In the genomic region with DNA sequence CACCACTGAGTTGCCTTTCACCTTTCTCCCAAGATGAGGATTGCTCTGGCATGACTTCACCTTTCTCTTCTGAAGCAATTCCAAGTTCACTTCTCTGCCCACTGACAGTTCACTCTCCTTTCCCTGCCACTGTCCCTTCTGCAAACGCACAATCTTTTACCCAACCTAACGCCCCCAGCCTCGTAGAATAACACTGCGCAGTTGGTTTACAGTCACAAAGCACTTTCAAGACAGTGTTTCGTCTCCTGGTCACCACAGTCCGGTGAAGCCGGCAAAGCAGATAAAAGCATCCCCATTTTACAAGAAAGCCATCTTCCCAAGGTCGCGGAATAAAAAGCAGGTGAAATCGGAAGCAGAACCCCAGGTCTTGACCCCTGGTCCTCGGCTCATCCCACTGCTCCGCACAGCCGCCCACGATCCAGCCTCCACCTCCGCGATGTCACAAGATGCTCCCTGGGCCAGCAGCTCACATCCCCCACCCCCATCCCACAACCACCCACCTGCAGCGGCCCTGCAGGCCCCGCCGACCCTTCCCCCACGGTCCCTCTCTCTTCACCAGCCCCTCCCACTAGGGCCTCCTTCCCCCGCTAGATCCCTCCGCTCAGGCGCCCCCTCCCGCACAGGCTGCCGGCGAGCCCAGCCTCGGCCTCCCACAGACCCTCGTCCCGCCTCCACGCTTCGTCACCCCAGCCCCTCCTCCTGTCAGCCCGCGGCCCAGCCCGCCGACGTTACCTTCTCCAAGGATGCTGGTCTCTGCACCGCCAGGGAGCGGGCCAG, we compare ENCODE assay signal across 8 cellular contexts. TPM values are rescaled to one million over a fixed set of nuclear protein-coding genes. Genes with fewer than 3 reads are reported as not detected.
DNase-seq lines count a peak whose midpoint lies in the region; ATAC-seq and TF ChIP-seq lines count a peak whose summit lies in the region.

No MANE protein-coding gene starts in this region.

- H3K4me3 ChIP-seq in BJ (ENCODE audit: low read depth, low read length) = peak overlapping the region; percentile 87

- TF ChIP-seq CTCF in BJ (IDR thresholded peaks at IDR 0.05; ENCODE audit: insufficient read depth, low read depth, low read length) = no peak

- POLR2A ChIA-PET in BJ (lab: Charles Lee) = no interaction called here

- no peaks in the 10 kb centered on the region for H3K36me3 ChIP-seq in BJ (ENCODE audit: control insufficient read depth, insufficient read depth, low read length)

- CTCF ChIA-PET in BJ (lab: Yijun Ruan, JAX) = no interaction called here

- DNase-seq in BJ (ENCODE audit: low read depth) (no peak), NCI-H748 treated with DMSO at 0.1 percent for 48 hours (lab: John Stamatoyannopoulos, UW) (peak; percentile 32), lung microvascular endothelial cell (ENCODE audit: low read depth in 2 of 2) (peak; percentile 87 to 95)
- peak; percentile 65 to 67 for DNase-seq in activated CD8-positive, alpha-beta memory T cell treated with anti-CD3 and anti-CD28 coated beads for 1 hour (ENCODE audit: extremely low read depth in 1 of 2, low read depth in 1 of 2)
- peak; percentile 72 for DNase-seq in effector CD8-positive, alpha-beta T cell (lab: John Stamatoyannopoulos, UW)
- peak; percentile 66 to 86 (median 73) for DNase-seq in stimulated activated CD4-positive, alpha-beta T cell treated with anti-CD3 and anti-CD28 coated beads, TNF-alpha, amount 100 ng/mL, for 24 hours (ENCODE audit: low read depth in 3 of 3)

- H3K27me3 ChIP-seq in BJ (ENCODE audit: control insufficient read depth, insufficient read depth, low read length) = no peaks in the 10 kb centered on the region

- ATAC-seq in GM19328 (IDR thresholded peaks at IDR 0.05; ENCODE audit: unreplicated experiment) (peak; percentile 42), HG03457 (IDR thresholded peaks at IDR 0.05; ENCODE audit: unreplicated experiment) (peak; percentile 44)

RNA-seq across cellular contexts. Expression of a gene that starts 0.6 kb away (rescaled TPM):
- 23.7 and 34.2 TPM in 2 replicates for polyA plus RNA-seq in BJ (2011; rRNA removed)
- 46.6 and 52.1 TPM in 2 replicates for polyA minus RNA-seq in BJ (2011; rRNA and poly(A)+ RNA removed)
- 17.2 and 22.2 TPM in 2 replicates for total RNA-seq in lung microvascular endothelial cell

RNA-seq across cellular contexts. Expression of a gene that starts 0.8 kb away (rescaled TPM):
- 34.6 and 41.9 TPM in 2 replicates for polyA plus RNA-seq in BJ (2011; rRNA removed)
- 11.4 and 12.6 TPM in 2 replicates for polyA minus RNA-seq in BJ (2011; rRNA and poly(A)+ RNA removed)
- 5.2 and 6.9 TPM in 2 replicates for total RNA-seq in lung microvascular endothelial cell

RNA-seq across cellular contexts. Expression of a gene that starts 59.2 kb away (rescaled TPM):
- 14.7 and 21.4 TPM in 2 replicates for polyA plus RNA-seq in BJ (2011; rRNA removed)
- polyA minus RNA-seq in BJ (2011; rRNA and poly(A)+ RNA removed) = 27.9 and 29.8 TPM in 2 replicates
- 24.0 and 34.3 TPM in 2 replicates for total RNA-seq in lung microvascular endothelial cell
